ENCODE assay signal across 18 cellular contexts in the genomic region with DNA sequence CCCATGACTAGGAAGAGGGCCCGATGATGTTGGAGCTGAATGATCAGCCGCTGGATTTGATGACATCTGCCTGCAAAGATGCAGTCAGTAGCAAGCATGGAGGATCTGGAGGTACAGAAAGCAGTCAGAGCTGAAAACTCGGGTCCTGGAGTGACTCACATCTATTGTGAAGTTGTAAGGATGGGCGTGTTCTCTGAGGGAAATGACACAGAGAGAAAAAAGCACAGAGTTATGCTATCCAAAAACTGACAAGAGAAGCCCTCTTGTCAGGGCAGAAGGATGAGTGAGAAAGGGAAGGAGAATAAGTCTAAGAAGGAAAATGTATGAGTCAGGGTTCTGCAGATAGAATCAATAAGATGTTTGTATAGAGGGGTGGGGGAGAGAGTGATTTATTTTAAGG.
DNase-seq lines count a peak whose midpoint lies in the region; ATAC-seq, FAIRE-seq and TF ChIP-seq lines count a peak whose summit lies in the region.
"Had no signal": no experiment of that assay in that cellular context is flagged by ENCODE, and none has a peak within 500 bp of the region (broad histone marks: within the 10 kb centered on the region; RNA-seq: fewer than 3 reads in every experiment).

No MANE protein-coding gene starts in this region.

- H3K4me1 Mint-ChIP-seq in astrocyte (ENCODE audit: low read depth, unreplicated experiment) (peaks cover 12% of the 10 kb centered on the region), neural progenitor cell (no peaks in the 10 kb centered on the region), GM23338 (no peaks in the 10 kb centered on the region)
- H3K4me1 Mint-ChIP-seq: naive B cell had no signal

- H3K27me3 ChIP-seq in HCT116 (ENCODE audit: insufficient read depth, low read length) (no peaks in the 10 kb centered on the region), astrocyte (ENCODE audit: insufficient read depth, low read length) (no peaks in the 10 kb centered on the region), neural progenitor cell (no peaks in the 10 kb centered on the region), GM23338 (ENCODE audit: insufficient read depth) (no peaks in the 10 kb centered on the region), gastroesophageal sphincter (no peaks in the 10 kb centered on the region)

- H3K4me2 ChIP-seq in HCT116 (ENCODE audit: low read length) (peak overlapping the region; percentile 13; the same call in 1 of the 2 replicates), astrocyte (ENCODE audit: low read length) (peak overlapping the region; percentile 61), neural progenitor cell (no peak overlapping the region), GM23338 (no peak overlapping the region)

- H3K9me3 Mint-ChIP-seq in astrocyte (ENCODE audit: unreplicated experiment) (no peaks in the 10 kb centered on the region), neural progenitor cell (peaks cover 2% of the 10 kb centered on the region), GM23338 (peaks cover 3% of the 10 kb centered on the region; the same call in 2 of the 3 replicates)
- H3K9me3 Mint-ChIP-seq: activated CD4-positive, alpha-beta T cell treated with anti-CD3 and anti-CD28 coated beads, Interleukin-2, amount 10 ng/mL, durations not matched to agents 24 days and 14 days; dendritic cell treated with granulocyte-macrophage colony-stimulating factor and Interleukin-4, amounts not matched to agents 40 ng/mL and 50 ng/mL, for 4 days had no signal

- RAD21 ChIA-PET in HCT116 (lab: Charles Lee; ENCODE audit: low non-redundant PET in 1 of 2, low total read pairs in 2 of 2, uncharacterized antibody in 2 of 2, unreplicated experiment in 2 of 2): no interaction called here

- H3K27ac Mint-ChIP-seq in astrocyte (ENCODE audit: unreplicated experiment) (peak overlapping the region; percentile 14), neural progenitor cell (no peak overlapping the region), GM23338 (no peak overlapping the region)
- H3K27ac Mint-ChIP-seq: activated CD4-positive, alpha-beta T cell treated with anti-CD3 and anti-CD28 coated beads, Interleukin-2, amount 10 ng/mL, durations not matched to agents 24 days and 14 days; dendritic cell treated with granulocyte-macrophage colony-stimulating factor and Interleukin-4, amounts not matched to agents 40 ng/mL and 50 ng/mL, for 4 days had no signal

- CTCF ChIA-PET in HCT116 (lab: Charles Lee): no interaction called here

- intact Hi-C loops in HCT116 (cut with micrococcal nuclease): no loop called here

- BruUV-seq in HCT116 (replicated peaks; lab: Mats Ljungman, UMichigan): no TSS peak

- H3K9ac ChIP-seq in HCT116 (ENCODE audit: low read length) (no peak overlapping the region), astrocyte (ENCODE audit: low read length) (peak overlapping the region; percentile 14), neural progenitor cell (no peak overlapping the region)

- H3K36me3 Mint-ChIP-seq in astrocyte (ENCODE audit: low read depth, unreplicated experiment) (peaks cover 2% of the 10 kb centered on the region), neural progenitor cell (no peaks in the 10 kb centered on the region), GM23338 (ENCODE audit: low read depth) (peaks cover 4% of the 10 kb centered on the region; the same call in 2 of the 3 replicates)
- H3K36me3 Mint-ChIP-seq: naive B cell had no signal

- H3K9me2 ChIP-seq in HCT116 (ENCODE audit: insufficient read depth) (no peaks in the 10 kb centered on the region), GM23338 (ENCODE audit: insufficient read depth) (peaks cover 13% of the 10 kb centered on the region)

- peaks cover 7 to 9% of the 10 kb centered on the region in 2 experiments for H3K4me1 ChIP-seq in HCT116 (ENCODE audit: control insufficient read depth in 1 of 2, insufficient read depth in 2 of 2, low read length in 2 of 2)
- peaks cover 5% of the 10 kb centered on the region for H3K4me1 ChIP-seq in astrocyte (ENCODE audit: insufficient read depth, low read length)
- H3K4me1 ChIP-seq in neural progenitor cell: no peaks in the 10 kb centered on the region
- H3K4me1 ChIP-seq in GM23338 (ENCODE audit: insufficient read depth): no peaks in the 10 kb centered on the region
- no peaks in the 10 kb centered on the region for H3K4me1 ChIP-seq in gastroesophageal sphincter

- H3K27ac ChIP-seq in HCT116 (ENCODE audit: low read depth, low read length) (no peak overlapping the region), astrocyte (ENCODE audit: low read depth, low read length) (no peak overlapping the region), neural progenitor cell (no peak overlapping the region), GM23338 (ENCODE audit: low read depth) (no peak overlapping the region), gastroesophageal sphincter (no peak overlapping the region)
- H3K27ac ChIP-seq: C4-2B had no signal

- TF ChIP-seq POLR2A in HCT116 (IDR thresholded peaks at IDR 0.05; ENCODE audit: borderline replicate concordance, extremely low read depth, insufficient read depth, insufficient read length) (no peak), gastroesophageal sphincter (IDR thresholded peaks at IDR 0.05) (no peak)

- in situ Hi-C loops in GM13976 (cut with MboI; ENCODE audit: low sequenced_read_pairs, unreplicated experiment): no loop called here

- POLR2A ChIA-PET in HCT116 (lab: Charles Lee): no interaction called here

- H3K27me3 Mint-ChIP-seq in astrocyte (ENCODE audit: low read depth, unreplicated experiment): no peaks in the 10 kb centered on the region
- peaks cover 4% of the 10 kb centered on the region for H3K27me3 Mint-ChIP-seq in neural progenitor cell (ENCODE audit: insufficient read depth, low read depth)
- peaks cover 5% of the 10 kb centered on the region for H3K27me3 Mint-ChIP-seq in GM23338 (ENCODE audit: insufficient read depth, low read depth, poor library complexity)
- H3K27me3 Mint-ChIP-seq: dendritic cell treated with granulocyte-macrophage colony-stimulating factor and Interleukin-4, amounts not matched to agents 40 ng/mL and 50 ng/mL, for 4 days had no signal

- H2AFZ ChIP-seq in HCT116 (ENCODE audit: low read depth, low read length, poor library complexity, severe bottlenecking): no peak overlapping the region
- peak overlapping the region; percentile 32 for H2AFZ ChIP-seq in astrocyte (ENCODE audit: low read depth, low read length)
- H2AFZ ChIP-seq in neural progenitor cell (replicated peaks): no peak overlapping the region
- H2AFZ ChIP-seq in GM23338: no peak overlapping the region

- H4K20me1 ChIP-seq in HCT116 (ENCODE audit: insufficient read depth) (no peaks in the 10 kb centered on the region), astrocyte (ENCODE audit: insufficient read depth, low read length) (no peaks in the 10 kb centered on the region), neural progenitor cell (ENCODE audit: low read depth) (no peaks in the 10 kb centered on the region), GM23338 (replicated peaks; ENCODE audit: insufficient read depth) (no peaks in the 10 kb centered on the region)

- H3F3A ChIP-seq in neural progenitor cell (ENCODE audit: low read depth) (no peaks in the 10 kb centered on the region), GM23338 (replicated peaks; ENCODE audit: low read depth) (no peaks in the 10 kb centered on the region)

- peak; percentile 13 for DNase-seq in AG09309 (ENCODE audit: low read depth)
- DNase-seq in HCT116 (ENCODE audit: low read depth, low spot score): no peak
- peak; percentile 46 for DNase-seq in astrocyte (ENCODE audit: low read depth)
- DNase-seq in foreskin melanocyte: peak; percentile 12
- no peak for DNase-seq in neural progenitor cell (ENCODE audit: low spot score)
- DNase-seq in GM13976 (ENCODE audit: low spot score): no peak
- no peak for DNase-seq in GM23338 (ENCODE audit: low spot score)
- DNase-seq: activated CD4-positive, alpha-beta T cell treated with anti-CD3 and anti-CD28 coated beads, Interleukin-2, amount 10 ng/mL, durations not matched to agents 24 days and 14 days; activated naive CD4-positive, alpha-beta T cell treated with Interleukin-2 at 50 U/mL for 16 hours; HCEC 1CT; head of caudate nucleus; left cardiac atrium; naive B cell; NCI-H2227 treated with DMSO at 0.1 percent for 48 hours had no signal

- no peak overlapping the region for H3K4me3 Mint-ChIP-seq in astrocyte (ENCODE audit: unreplicated experiment)
- H3K4me3 Mint-ChIP-seq in neural progenitor cell: no peak overlapping the region
- H3K4me3 Mint-ChIP-seq in GM23338: no peak overlapping the region
- H3K4me3 Mint-ChIP-seq: activated CD4-positive, alpha-beta T cell treated with anti-CD3 and anti-CD28 coated beads, Interleukin-2, amount 10 ng/mL, durations not matched to agents 24 days and 14 days; dendritic cell treated with granulocyte-macrophage colony-stimulating factor and Interleukin-4, amounts not matched to agents 40 ng/mL and 50 ng/mL, for 4 days had no signal

- H3K4me3 ChIP-seq in AG09309 (ENCODE audit: control insufficient read depth, low read depth, low read length) (no peak overlapping the region), HCT116 (replicated peaks in 1 of 2; ENCODE audit: low read depth in 1 of 2, low read length in 2 of 2) (no peak overlapping the region), astrocyte (ENCODE audit: insufficient read depth, low read depth, low read length) (no peak overlapping the region), neural progenitor cell (no peak overlapping the region), GM23338 (no peak overlapping the region), gastroesophageal sphincter (no peak overlapping the region)

- TF ChIP-seq CTCF in AG09309 (IDR thresholded peaks at IDR 0.05; ENCODE audit: control insufficient read depth, insufficient read depth, low read depth, low read length, missing control alignments) (no peak), HCT116 (IDR thresholded peaks at IDR 0.05 in 2 of 3, conservative IDR thresholded peaks at IDR 0.05 in 1 of 3; ENCODE audit: borderline replicate concordance in 1 of 3, insufficient read depth in 1 of 3, low read depth in 2 of 3, low read length in 2 of 3) (no peak), astrocyte (IDR thresholded peaks at IDR 0.05; ENCODE audit: insufficient read depth, low read depth, low read length) (no peak), neural progenitor cell (IDR thresholded peaks at IDR 0.05) (no peak), GM13976 (IDR thresholded peaks at IDR 0.05; ENCODE audit: borderline replicate concordance, control extremely low read depth, extremely low read depth, insufficient read depth, missing control alignments) (no peak), GM23338 (conservative IDR thresholded peaks at IDR 0.05; ENCODE audit: low read depth in 2 of 2) (no peak), gastroesophageal sphincter (IDR thresholded peaks at IDR 0.05) (no peak)

- H3K36me3 ChIP-seq in HCT116 (ENCODE audit: control insufficient read depth in 1 of 2, insufficient read depth in 2 of 2, low read length in 2 of 2): no peaks in the 10 kb centered on the region
- no peaks in the 10 kb centered on the region for H3K36me3 ChIP-seq in astrocyte (ENCODE audit: insufficient read depth, low read length)
- no peaks in the 10 kb centered on the region for H3K36me3 ChIP-seq in neural progenitor cell
- H3K36me3 ChIP-seq in GM23338 (ENCODE audit: insufficient read depth): no peaks in the 10 kb centered on the region
- H3K36me3 ChIP-seq in gastroesophageal sphincter: no peaks in the 10 kb centered on the region

- FAIRE-seq in astrocyte (lab: Jason Lieb, UNC): peak; percentile 58
- FAIRE-seq: GM18507 had no signal

- WGBS in gastroesophageal sphincter (ENCODE audit: low coverage in 1 of 2), 2 donors: 58 to 73% methylated on average over 3 to 4 of the region's 4 CpGs

- TF ChIP-seq RAD21 in HCT116 (IDR thresholded peaks at IDR 0.05; ENCODE audit: low read depth): no peak

- H3K79me2 ChIP-seq in HCT116 (ENCODE audit: insufficient read depth, low read length) (no peaks in the 10 kb centered on the region), astrocyte (ENCODE audit: insufficient read depth, low read length) (no peaks in the 10 kb centered on the region), neural progenitor cell (ENCODE audit: low read depth) (no peaks in the 10 kb centered on the region), GM23338 (replicated peaks; ENCODE audit: insufficient read depth) (no peaks in the 10 kb centered on the region)

- H3K9me3 ChIP-seq in HCT116 (ENCODE audit: control insufficient read depth in 1 of 2, insufficient read depth in 1 of 2, low read depth in 1 of 2, low read length in 2 of 2) (no peaks in the 10 kb centered on the region), astrocyte (ENCODE audit: insufficient read depth, low read depth, low read length) (no peaks in the 10 kb centered on the region), neural progenitor cell (ENCODE audit: low read depth) (no peaks in the 10 kb centered on the region), gastroesophageal sphincter (no peaks in the 10 kb centered on the region)

- TF ChIP-seq EP300 in gastroesophageal sphincter (IDR thresholded peaks at IDR 0.05): no peak

- ATAC-seq in HCT116 (no peak), GM23338 (no peak), gastroesophageal sphincter (no peak)

Comparison
In these comparisons a context has a peak if more than half of its experiments do, and no peak if none do; other contexts are left out.
1. DNase-seq: peak in AG09309 (single experiment), astrocyte (single experiment) and foreskin melanocyte (single experiment); none in HCT116 (single experiment), neural progenitor cell (single experiment), GM13976 (single experiment) and GM23338 (single experiment).
2. H3K4me2 ChIP-seq: peak in HCT116 (single experiment) and astrocyte (single experiment); none in neural progenitor cell (single experiment) and GM23338 (single experiment).